15 cellular contexts compared by ENCODE assay signal in genomic region chr10:131218811-131219583, GRCh38.
DNase-seq lines count a peak whose midpoint lies in the region; ATAC-seq, FAIRE-seq and TF ChIP-seq lines count a peak whose summit lies in the region.
"Had no signal": no experiment of that assay in that cellular context is flagged by ENCODE, and none has a peak within 500 bp of the region (broad histone marks: within the 10 kb centered on the region; RNA-seq: fewer than 3 reads in every experiment).

No MANE protein-coding gene starts in this region.

- POLR2A ChIA-PET in H1 (lab: Charles Lee; ENCODE audit: partially characterized antibody): no interaction called here

- no peak overlapping the region for H2BK120ac ChIP-seq in H9 (ENCODE audit: low read depth, low read length, poor library complexity, severe bottlenecking)
- no peak overlapping the region for H2BK120ac ChIP-seq in H1 (replicated peaks; ENCODE audit: low read depth, low read length)
- H2BK120ac ChIP-seq in neuronal stem cell (ENCODE audit: low read depth, low read length): no peak overlapping the region

- no peak overlapping the region for H3K23ac ChIP-seq in H9 (ENCODE audit: insufficient read length, low read depth, low read length)
- H3K23ac ChIP-seq in H1 (ENCODE audit: insufficient read length): no peak overlapping the region
- H3K23ac ChIP-seq in neuronal stem cell (ENCODE audit: low read depth, low read length, poor library complexity): peak overlapping the region; percentile 82

- no CpG with 5 or more reads among the region's 17 CpGs for WGBS in H9 (ENCODE audit: extremely low coverage, insufficient read length, low lambda C conversion rate)
- WGBS in H1 (ENCODE audit: extremely low coverage in 1 of 2, insufficient coverage in 1 of 2, insufficient read length in 1 of 2, insufficient replicate concordance in 2 of 2, low coverage in 1 of 2, low lambda C conversion rate in 2 of 2, missing lambda C conversion rate in 1 of 2), 2 experiments: 88% methylated on average over 15 of the region's 17 CpGs; no CpG with 5 or more reads in 1 of the 2 experiments
- no CpG with 5 or more reads among the region's 17 CpGs for WGBS in neuronal stem cell (ENCODE audit: extremely low coverage in 2 of 2, insufficient read length in 2 of 2, insufficient replicate concordance in 1 of 2), 2 donors

- H2AFZ ChIP-seq in H9 (ENCODE audit: low read length) (no peak overlapping the region), H1 (ENCODE audit: low read length) (no peak overlapping the region), neuronal stem cell (ENCODE audit: low read length) (no peak overlapping the region)

- H3K79me2 ChIP-seq in H9 (ENCODE audit: insufficient read depth, low read length) (no peaks in the 10 kb centered on the region), H1 (ENCODE audit: control insufficient read depth in 1 of 2, insufficient read depth in 2 of 2, low read length in 2 of 2) (no peaks in the 10 kb centered on the region)

- CTCF ChIA-PET in H1 (lab: Charles Lee; ENCODE audit: partially characterized antibody): interaction anchor here (1.3 kb wide), 1 partner anchor 14 kb away, joined by 3 read pairs; no protein-coding TSS in a partner anchor

- FAIRE-seq in H1 (lab: Jason Lieb, UNC): no peak
- FAIRE-seq: A549, GM12892, GM19239 had no signal

- TF ChIP-seq CTCF in H9 (conservative IDR thresholded peaks at IDR 0.05) (no peak), H1 (IDR thresholded peaks at IDR 0.05; ENCODE audit: control extremely low read depth in 1 of 3, insufficient read depth in 1 of 3, low read depth in 1 of 3, low read length in 3 of 3) (no peak)

- no peak for TF ChIP-seq RAD21 in H1 (IDR thresholded peaks at IDR 0.05 in 1 of 2, conservative IDR thresholded peaks at IDR 0.05 in 1 of 2; ENCODE audit: low read depth in 2 of 2, low read length in 2 of 2)

- H2AK5ac ChIP-seq in H9 (ENCODE audit: insufficient read length, low read length) (no peak overlapping the region), H1 (ENCODE audit: low read depth, low read length) (no peak overlapping the region), neuronal stem cell (ENCODE audit: low read depth, low read length) (peak overlapping the region; percentile 47)

- H3K36me3 ChIP-seq in H1 (ENCODE audit: control insufficient read depth in 2 of 4, insufficient read depth in 4 of 4, low read length in 3 of 4) (no peaks in the 10 kb centered on the region), neuronal stem cell (replicated peaks in 1 of 2; ENCODE audit: control insufficient read depth in 2 of 2, insufficient read depth in 2 of 2, low read length in 2 of 2) (no peaks in the 10 kb centered on the region), H7 (replicated peaks; ENCODE audit: control insufficient read depth, insufficient read depth, low read length) (no peaks in the 10 kb centered on the region)
- H3K36me3 ChIP-seq: BE2C had no signal

- H3K4me2 ChIP-seq in H9 (ENCODE audit: insufficient read depth, insufficient read length, low read length) (no peak overlapping the region), H1 (ENCODE audit: insufficient read depth in 1 of 2, low read depth in 2 of 2, low read length in 2 of 2) (no peak overlapping the region), neuronal stem cell (ENCODE audit: insufficient read depth, low read length, poor library complexity, severe bottlenecking) (no peak overlapping the region)
- H3K4me2 ChIP-seq: A549 had no signal

- no peak overlapping the region for H3K4me3 Mint-ChIP-seq in H9
- H3K4me3 Mint-ChIP-seq: CD8-positive, alpha-beta memory T cell had no signal

- H4K91ac ChIP-seq in H9 (ENCODE audit: insufficient read length, low read depth, low read length) (no peak overlapping the region), H1 (replicated peaks; ENCODE audit: insufficient read length, low read length) (no peak overlapping the region), neuronal stem cell (ENCODE audit: low read depth, low read length, poor library complexity) (no peak overlapping the region)

- no peaks in the 10 kb centered on the region for H3K79me1 ChIP-seq in H9 (ENCODE audit: insufficient read depth, low read depth, low read length, poor library complexity, severe bottlenecking)
- H3K79me1 ChIP-seq in H1 (ENCODE audit: low read depth, low read length): no peaks in the 10 kb centered on the region
- no peaks in the 10 kb centered on the region for H3K79me1 ChIP-seq in neuronal stem cell (ENCODE audit: low read depth, low read length)

- H3K18ac ChIP-seq in H9 (ENCODE audit: insufficient read length, low read depth, low read length): no peak overlapping the region
- H3K18ac ChIP-seq in H1 (ENCODE audit: extremely low read depth, low read length): no peak overlapping the region
- H3K18ac ChIP-seq in neuronal stem cell (ENCODE audit: low read length): peak overlapping the region; percentile 65

- no peak for TF ChIP-seq POLR2A in H1 (IDR thresholded peaks at IDR 0.05; ENCODE audit: control extremely low read depth in 1 of 2, low read depth in 2 of 2, low read length in 2 of 2)

- H2BK12ac ChIP-seq in H9 (ENCODE audit: insufficient read length, low read depth, low read length): no peak overlapping the region
- H2BK12ac ChIP-seq in H1 (ENCODE audit: low read depth, low read length): no peak overlapping the region
- H2BK12ac ChIP-seq in neuronal stem cell (ENCODE audit: low read length): no peak overlapping the region

- H2BK20ac ChIP-seq in H9 (ENCODE audit: low read depth, low read length, poor library complexity, severe bottlenecking): no peak overlapping the region
- no peak overlapping the region for H2BK20ac ChIP-seq in H1 (ENCODE audit: low read length)

- H3K9ac ChIP-seq in H9 (ENCODE audit: extremely low read depth, insufficient read length, low read length): no peak overlapping the region
- H3K9ac ChIP-seq in H1 (replicated peaks in 1 of 4; ENCODE audit: extremely low read depth in 1 of 4, low read depth in 3 of 4, low read length in 3 of 4): no peak overlapping the region
- no peak overlapping the region for H3K9ac ChIP-seq in neuronal stem cell (ENCODE audit: low read depth, low read length, poor library complexity)

- no peaks in the 10 kb centered on the region; a peak in 1 of 5 replicates for H3K9me3 Mint-ChIP-seq in H9

- H3T11ph ChIP-seq in H9 (ENCODE audit: low read length): no peak overlapping the region

- no peak overlapping the region for H3K27ac Mint-ChIP-seq in H9
- H3K27ac Mint-ChIP-seq: CD8-positive, alpha-beta memory T cell had no signal

- H3K36me3 Mint-ChIP-seq in H9 (ENCODE audit: insufficient read depth in 1 of 3, low read depth in 3 of 3): no peaks in the 10 kb centered on the region
- H3K36me3 Mint-ChIP-seq: CD8-positive, alpha-beta memory T cell had no signal

- no peaks in the 10 kb centered on the region; the same call in 1 of the 2 replicates for H3K27me3 Mint-ChIP-seq in H9 (ENCODE audit: low read depth)

- H3K4me3 ChIP-seq in H1 (ENCODE audit: extremely low read depth in 1 of 4, insufficient read depth in 2 of 4, low read depth in 3 of 4, low read length in 4 of 4) (no peak overlapping the region), neuronal stem cell (ENCODE audit: low read length in 2 of 2) (no peak overlapping the region), H7 (ENCODE audit: insufficient read depth, low read depth, low read length) (no peak overlapping the region)
- H3K4me3 ChIP-seq: A549 had no signal

- no peak overlapping the region for H3K56ac ChIP-seq in H9 (ENCODE audit: insufficient read length, low read depth, low read length)
- H3K56ac ChIP-seq in H1 (replicated peaks; ENCODE audit: insufficient read length, low read depth, low read length): no peak overlapping the region

- ATAC-seq in HG02678 (IDR thresholded peaks at IDR 0.05; ENCODE audit: unreplicated experiment): no peak
- ATAC-seq: A549 had no signal

- H3K27me3 ChIP-seq in H9 (ENCODE audit: insufficient read depth, low read length) (no peaks in the 10 kb centered on the region), H1 (replicated peaks in 1 of 4; ENCODE audit: control insufficient read depth in 3 of 4, extremely low read depth in 1 of 4, insufficient read depth in 3 of 4, low read length in 3 of 4) (no peaks in the 10 kb centered on the region), neuronal stem cell (ENCODE audit: control insufficient read depth in 3 of 3, insufficient read depth in 3 of 3, low read depth in 1 of 3, low read length in 3 of 3) (no peaks in the 10 kb centered on the region), H7 (ENCODE audit: control insufficient read depth, insufficient read depth, low read length) (no peaks in the 10 kb centered on the region)
- H3K27me3 ChIP-seq: BE2C had no signal

- TF ChIP-seq EP300 in H1 (IDR thresholded peaks at IDR 0.05; ENCODE audit: borderline replicate concordance in 1 of 2, low read depth in 2 of 2, low read length in 2 of 2): no peak

- peaks cover 4% of the 10 kb centered on the region in 2 experiments; a peak in 2 of 4 replicates for H3K4me1 Mint-ChIP-seq in H9
- H3K4me1 Mint-ChIP-seq: CD8-positive, alpha-beta memory T cell had no signal

- H3K4ac ChIP-seq in H9 (ENCODE audit: low read depth, low read length) (no peak overlapping the region; the same call in 1 of the 2 replicates), H1 (replicated peaks; ENCODE audit: insufficient read length, low read depth, low read length) (no peak overlapping the region), neuronal stem cell (ENCODE audit: low read length) (no peak overlapping the region)

- H4K5ac ChIP-seq in H9 (ENCODE audit: insufficient read length, low read depth, low read length): no peak overlapping the region
- no peak overlapping the region for H4K5ac ChIP-seq in H1 (ENCODE audit: insufficient read length, low read depth, low read length)

- H3K27ac ChIP-seq in H9 (ENCODE audit: insufficient read length, low read depth, low read length) (no peak overlapping the region), H1 (ENCODE audit: low read depth, low read length) (no peak overlapping the region), neuronal stem cell (replicated peaks; ENCODE audit: low read length) (no peak overlapping the region)
- H3K27ac ChIP-seq: A549 had no signal

- H3K14ac ChIP-seq in H9 (ENCODE audit: insufficient read depth, low read length) (peak overlapping the region; percentile 67), H1 (ENCODE audit: insufficient read length) (no peak overlapping the region), neuronal stem cell (ENCODE audit: low read length) (peak overlapping the region; percentile 63)

- H3K23me2 ChIP-seq in H9 (ENCODE audit: insufficient read length, low read depth, low read length, poor library complexity, severe bottlenecking) (no peaks in the 10 kb centered on the region), H1 (ENCODE audit: low read depth, low read length) (no peaks in the 10 kb centered on the region)

- H3K9me3 ChIP-seq in H9 (ENCODE audit: control insufficient read depth, low read depth, low read length) (no peaks in the 10 kb centered on the region), H1 (ENCODE audit: insufficient read depth in 2 of 2, low read depth in 1 of 2, low read length in 1 of 2) (no peaks in the 10 kb centered on the region), neuronal stem cell (replicated peaks in 1 of 2; ENCODE audit: control insufficient read depth in 2 of 2, insufficient read depth in 1 of 2, low read depth in 1 of 2, low read length in 2 of 2) (peaks cover 0 to 1% of the 10 kb centered on the region in 2 donors)
- H3K9me3 ChIP-seq: A549, BE2C, Caco-2 had no signal

- H3K4me1 ChIP-seq in H9 (ENCODE audit: insufficient read depth, low read length) (no peaks in the 10 kb centered on the region), H1 (replicated peaks in 1 of 4; ENCODE audit: control insufficient read depth in 3 of 4, insufficient read depth in 4 of 4, low read length in 3 of 4) (no peaks in the 10 kb centered on the region; a peak in 1 of 7 replicates), neuronal stem cell (ENCODE audit: control insufficient read depth in 2 of 2, insufficient read depth in 1 of 2, low read depth in 1 of 2, low read length in 2 of 2) (peaks cover 0 to 3% of the 10 kb centered on the region in 2 donors)
- H3K4me1 ChIP-seq: A549, BE2C, Caco-2 had no signal

- no peak for DNase-seq in H9
- DNase-seq in H1 (ENCODE audit: low read depth in 1 of 2, low spot score in 2 of 2): no peak
- DNase-seq in neuronal stem cell (ENCODE audit: low spot score): no peak
- DNase-seq in H7: no peak
- no peak for DNase-seq in hypothalamus (lab: John Stamatoyannopoulos, UW)
- DNase-seq: BE2C, Caco-2, DND-41, GDM1, IMR-90 had no signal

- H4K20me1 ChIP-seq in H9 (ENCODE audit: control insufficient read depth, insufficient read depth, insufficient read length) (no peaks in the 10 kb centered on the region), H1 (replicated peaks in 1 of 2; ENCODE audit: control insufficient read depth in 1 of 2, insufficient read depth in 2 of 2, low read length in 2 of 2) (peaks cover 0 to 2% of the 10 kb centered on the region in 2 experiments)

- H2BK15ac ChIP-seq in H9 (ENCODE audit: low read depth, low read length) (no peak overlapping the region), H1 (ENCODE audit: low read length) (no peak overlapping the region), neuronal stem cell (ENCODE audit: low read length) (no peak overlapping the region)

- H4K8ac ChIP-seq in H9 (replicated peaks; ENCODE audit: insufficient read length, low read depth, low read length) (no peak overlapping the region), H1 (ENCODE audit: extremely low read depth, insufficient read depth, low read length) (peak overlapping the region; percentile 59), neuronal stem cell (ENCODE audit: low read depth, low read length) (no peak overlapping the region)

- no peak overlapping the region for H2BK5ac ChIP-seq in H9 (ENCODE audit: insufficient read length, low read length)
- H2BK5ac ChIP-seq in H1 (ENCODE audit: low read depth, low read length): no peak overlapping the region; the same call in 1 of the 2 replicates
- no peak overlapping the region for H2BK5ac ChIP-seq in neuronal stem cell (ENCODE audit: low read length)
